1 cellular context compared by ENCODE assay signal in the genomic region with DNA sequence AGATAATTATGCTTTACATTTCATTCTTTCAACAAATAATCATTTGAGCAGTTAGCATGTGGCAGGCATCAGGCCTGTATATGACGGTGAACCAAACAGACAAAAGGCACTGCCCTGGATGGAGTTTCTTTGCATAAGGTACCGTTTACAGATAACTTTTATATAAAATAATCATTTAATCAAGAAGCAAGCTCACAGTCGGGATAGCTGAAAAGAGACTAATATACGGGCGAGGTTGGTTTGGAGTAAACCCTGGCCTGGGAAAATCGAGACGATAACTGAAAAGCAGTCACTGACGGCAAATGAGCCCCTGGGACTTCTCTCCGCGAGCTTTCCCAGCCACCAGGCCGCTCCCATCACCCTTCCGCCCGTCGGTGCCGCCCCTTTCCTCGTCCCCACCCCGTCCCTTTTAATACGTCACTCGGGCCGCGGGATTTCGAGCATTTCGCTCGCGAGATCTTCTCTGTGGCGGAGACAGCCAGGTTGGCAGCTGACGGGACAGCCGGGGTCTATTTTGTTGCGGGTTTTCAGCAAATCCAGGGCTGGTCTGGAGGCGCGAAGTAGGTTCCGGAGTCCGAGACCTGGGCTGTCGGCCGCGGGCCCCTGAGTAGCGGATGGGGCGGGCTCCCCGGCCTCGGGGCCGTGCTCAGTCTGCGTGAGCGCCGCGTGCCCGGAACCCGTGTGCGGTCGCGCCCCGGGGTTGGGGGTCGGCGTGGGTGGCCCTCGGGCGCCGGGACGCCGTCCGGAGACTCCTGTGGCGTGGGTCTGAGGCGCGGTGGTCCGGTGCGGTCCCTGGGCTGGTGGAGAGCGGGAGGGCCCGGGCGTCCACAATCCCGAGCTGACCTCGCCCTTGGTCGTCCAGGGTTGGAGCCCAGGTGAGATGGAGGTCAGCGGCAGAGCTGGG.
TF ChIP-seq lines count a peak whose summit lies in the region.

A gene (plus strand): TSS at position 462 of the 904 bp plus-strand sequence. CDS start 703 bp downstream, outside the sequence.

TF ChIP-seq in GM12878, 131 proteins besides CTCF, POLR2A, EP300 and RAD21 (continued from another document and continues in another):
- TF ChIP-seq, protein P1, sequence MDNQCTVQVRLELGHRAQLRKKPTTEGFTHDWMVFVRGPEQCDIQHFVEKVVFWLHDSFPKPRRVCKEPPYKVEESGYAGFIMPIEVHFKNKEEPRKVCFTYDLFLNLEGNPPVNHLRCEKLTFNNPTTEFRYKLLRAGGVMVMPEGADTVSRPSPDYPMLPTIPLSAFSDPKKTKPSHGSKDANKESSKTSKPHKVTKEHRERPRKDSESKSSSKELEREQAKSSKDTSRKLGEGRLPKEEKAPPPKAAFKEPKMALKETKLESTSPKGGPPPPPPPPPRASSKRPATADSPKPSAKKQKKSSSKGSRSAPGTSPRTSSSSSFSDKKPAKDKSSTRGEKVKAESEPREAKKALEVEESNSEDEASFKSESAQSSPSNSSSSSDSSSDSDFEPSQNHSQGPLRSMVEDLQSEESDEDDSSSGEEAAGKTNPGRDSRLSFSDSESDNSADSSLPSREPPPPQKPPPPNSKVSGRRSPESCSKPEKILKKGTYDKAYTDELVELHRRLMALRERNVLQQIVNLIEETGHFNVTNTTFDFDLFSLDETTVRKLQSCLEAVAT (IDR thresholded peaks at IDR 0.05): 0 out of 2 replicates have a peak, but pooled peaks have one; percentile 35
- no peak for TF ChIP-seq TBL1XR1 (IDR thresholded peaks at IDR 0.05; ENCODE audit: low read depth, low read length)
- TF ChIP-seq, protein P2, sequence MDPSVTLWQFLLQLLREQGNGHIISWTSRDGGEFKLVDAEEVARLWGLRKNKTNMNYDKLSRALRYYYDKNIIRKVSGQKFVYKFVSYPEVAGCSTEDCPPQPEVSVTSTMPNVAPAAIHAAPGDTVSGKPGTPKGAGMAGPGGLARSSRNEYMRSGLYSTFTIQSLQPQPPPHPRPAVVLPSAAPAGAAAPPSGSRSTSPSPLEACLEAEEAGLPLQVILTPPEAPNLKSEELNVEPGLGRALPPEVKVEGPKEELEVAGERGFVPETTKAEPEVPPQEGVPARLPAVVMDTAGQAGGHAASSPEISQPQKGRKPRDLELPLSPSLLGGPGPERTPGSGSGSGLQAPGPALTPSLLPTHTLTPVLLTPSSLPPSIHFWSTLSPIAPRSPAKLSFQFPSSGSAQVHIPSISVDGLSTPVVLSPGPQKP (IDR thresholded peaks at IDR 0.05; ENCODE audit: low read depth, low read length): no peak; the same call in 1 of the 2 replicates
- TF ChIP-seq, protein P3, sequence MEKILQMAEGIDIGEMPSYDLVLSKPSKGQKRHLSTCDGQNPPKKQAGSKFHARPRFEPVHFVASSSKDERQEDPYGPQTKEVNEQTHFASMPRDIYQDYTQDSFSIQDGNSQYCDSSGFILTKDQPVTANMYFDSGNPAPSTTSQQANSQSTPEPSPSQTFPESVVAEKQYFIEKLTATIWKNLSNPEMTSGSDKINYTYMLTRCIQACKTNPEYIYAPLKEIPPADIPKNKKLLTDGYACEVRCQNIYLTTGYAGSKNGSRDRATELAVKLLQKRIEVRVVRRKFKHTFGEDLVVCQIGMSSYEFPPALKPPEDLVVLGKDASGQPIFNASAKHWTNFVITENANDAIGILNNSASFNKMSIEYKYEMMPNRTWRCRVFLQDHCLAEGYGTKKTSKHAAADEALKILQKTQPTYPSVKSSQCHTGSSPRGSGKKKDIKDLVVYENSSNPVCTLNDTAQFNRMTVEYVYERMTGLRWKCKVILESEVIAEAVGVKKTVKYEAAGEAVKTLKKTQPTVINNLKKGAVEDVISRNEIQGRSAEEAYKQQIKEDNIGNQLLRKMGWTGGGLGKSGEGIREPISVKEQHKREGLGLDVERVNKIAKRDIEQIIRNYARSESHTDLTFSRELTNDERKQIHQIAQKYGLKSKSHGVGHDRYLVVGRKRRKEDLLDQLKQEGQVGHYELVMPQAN (conservative IDR thresholded peaks at IDR 0.05): peak; percentile 86
- TF ChIP-seq HDAC2 (IDR thresholded peaks at IDR 0.05): no peak
- TF ChIP-seq RCOR1 (conservative IDR thresholded peaks at IDR 0.05; ENCODE audit: low read depth, low read length): 0 out of 2 replicates have a peak, but pooled peaks have one; percentile 26
- peak; percentile 39 for TF ChIP-seq HCFC1 (IDR thresholded peaks at IDR 0.05; ENCODE audit: low read length)
- TF ChIP-seq SUPT20H (IDR thresholded peaks at IDR 0.05; ENCODE audit: borderline replicate concordance, control insufficient read depth, low read depth, low read length): no peak
- no peak for TF ChIP-seq MYC (IDR thresholded peaks at IDR 0.05; ENCODE audit: insufficient read depth, insufficient read length, insufficient replicate concordance, low read length, severe bottlenecking)
- TF ChIP-seq, protein P4, sequence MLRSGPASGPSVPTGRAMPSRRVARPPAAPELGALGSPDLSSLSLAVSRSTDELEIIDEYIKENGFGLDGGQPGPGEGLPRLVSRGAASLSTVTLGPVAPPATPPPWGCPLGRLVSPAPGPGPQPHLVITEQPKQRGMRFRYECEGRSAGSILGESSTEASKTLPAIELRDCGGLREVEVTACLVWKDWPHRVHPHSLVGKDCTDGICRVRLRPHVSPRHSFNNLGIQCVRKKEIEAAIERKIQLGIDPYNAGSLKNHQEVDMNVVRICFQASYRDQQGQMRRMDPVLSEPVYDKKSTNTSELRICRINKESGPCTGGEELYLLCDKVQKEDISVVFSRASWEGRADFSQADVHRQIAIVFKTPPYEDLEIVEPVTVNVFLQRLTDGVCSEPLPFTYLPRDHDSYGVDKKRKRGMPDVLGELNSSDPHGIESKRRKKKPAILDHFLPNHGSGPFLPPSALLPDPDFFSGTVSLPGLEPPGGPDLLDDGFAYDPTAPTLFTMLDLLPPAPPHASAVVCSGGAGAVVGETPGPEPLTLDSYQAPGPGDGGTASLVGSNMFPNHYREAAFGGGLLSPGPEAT (IDR thresholded peaks at IDR 0.05; ENCODE audit: low read depth): 0 out of 2 replicates have a peak, but pooled peaks have one; percentile 24
- TF ChIP-seq, protein P5, sequence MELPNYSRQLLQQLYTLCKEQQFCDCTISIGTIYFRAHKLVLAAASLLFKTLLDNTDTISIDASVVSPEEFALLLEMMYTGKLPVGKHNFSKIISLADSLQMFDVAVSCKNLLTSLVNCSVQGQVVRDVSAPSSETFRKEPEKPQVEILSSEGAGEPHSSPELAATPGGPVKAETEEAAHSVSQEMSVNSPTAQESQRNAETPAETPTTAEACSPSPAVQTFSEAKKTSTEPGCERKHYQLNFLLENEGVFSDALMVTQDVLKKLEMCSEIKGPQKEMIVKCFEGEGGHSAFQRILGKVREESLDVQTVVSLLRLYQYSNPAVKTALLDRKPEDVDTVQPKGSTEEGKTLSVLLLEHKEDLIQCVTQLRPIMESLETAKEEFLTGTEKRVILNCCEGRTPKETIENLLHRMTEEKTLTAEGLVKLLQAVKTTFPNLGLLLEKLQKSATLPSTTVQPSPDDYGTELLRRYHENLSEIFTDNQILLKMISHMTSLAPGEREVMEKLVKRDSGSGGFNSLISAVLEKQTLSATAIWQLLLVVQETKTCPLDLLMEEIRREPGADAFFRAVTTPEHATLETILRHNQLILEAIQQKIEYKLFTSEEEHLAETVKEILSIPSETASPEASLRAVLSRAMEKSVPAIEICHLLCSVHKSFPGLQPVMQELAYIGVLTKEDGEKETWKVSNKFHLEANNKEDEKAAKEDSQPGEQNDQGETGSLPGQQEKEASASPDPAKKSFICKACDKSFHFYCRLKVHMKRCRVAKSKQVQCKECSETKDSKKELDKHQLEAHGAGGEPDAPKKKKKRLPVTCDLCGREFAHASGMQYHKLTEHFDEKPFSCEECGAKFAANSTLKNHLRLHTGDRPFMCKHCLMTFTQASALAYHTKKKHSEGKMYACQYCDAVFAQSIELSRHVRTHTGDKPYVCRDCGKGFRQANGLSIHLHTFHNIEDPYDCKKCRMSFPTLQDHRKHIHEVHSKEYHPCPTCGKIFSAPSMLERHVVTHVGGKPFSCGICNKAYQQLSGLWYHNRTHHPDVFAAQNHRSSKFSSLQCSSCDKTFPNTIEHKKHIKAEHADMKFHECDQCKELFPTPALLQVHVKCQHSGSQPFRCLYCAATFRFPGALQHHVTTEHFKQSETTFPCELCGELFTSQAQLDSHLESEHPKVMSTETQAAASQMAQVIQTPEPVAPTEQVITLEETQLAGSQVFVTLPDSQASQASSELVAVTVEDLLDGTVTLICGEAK (IDR thresholded peaks at IDR 0.05; ENCODE audit: borderline replicate concordance): no peak; the same call in 1 of the 2 replicates
- TF ChIP-seq FOXM1 (IDR thresholded peaks at IDR 0.05; ENCODE audit: low read depth, low read length): no peak
- TF ChIP-seq, protein P6, sequence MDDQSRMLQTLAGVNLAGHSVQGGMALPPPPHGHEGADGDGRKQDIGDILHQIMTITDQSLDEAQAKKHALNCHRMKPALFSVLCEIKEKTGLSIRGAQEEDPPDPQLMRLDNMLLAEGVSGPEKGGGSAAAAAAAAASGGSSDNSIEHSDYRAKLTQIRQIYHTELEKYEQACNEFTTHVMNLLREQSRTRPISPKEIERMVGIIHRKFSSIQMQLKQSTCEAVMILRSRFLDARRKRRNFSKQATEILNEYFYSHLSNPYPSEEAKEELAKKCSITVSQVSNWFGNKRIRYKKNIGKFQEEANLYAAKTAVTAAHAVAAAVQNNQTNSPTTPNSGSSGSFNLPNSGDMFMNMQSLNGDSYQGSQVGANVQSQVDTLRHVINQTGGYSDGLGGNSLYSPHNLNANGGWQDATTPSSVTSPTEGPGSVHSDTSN (IDR thresholded peaks at IDR 0.05; ENCODE audit: insufficient replicate concordance, low read depth, low read length): peak; percentile 36
- no peak for TF ChIP-seq ZNF622 (IDR thresholded peaks at IDR 0.05)
- TF ChIP-seq CBFB (IDR thresholded peaks at IDR 0.05; ENCODE audit: low read depth): peak; percentile 71
- 0 out of 2 replicates have a peak, but pooled peaks have one; percentile 40 for TF ChIP-seq ASH2L (IDR thresholded peaks at IDR 0.05; ENCODE audit: borderline replicate concordance, low read depth)
- TF ChIP-seq FOXK2 (IDR thresholded peaks at IDR 0.05): no peak
- 0 out of 2 replicates have a peak, but pooled peaks have one; percentile 24 for TF ChIP-seq RFX5 (IDR thresholded peaks at IDR 0.05; ENCODE audit: low read depth, low read length)
- TF ChIP-seq TCF7 (IDR thresholded peaks at IDR 0.05; ENCODE audit: borderline replicate concordance): no peak
- TF ChIP-seq RB1 (IDR thresholded peaks at IDR 0.05; ENCODE audit: borderline replicate concordance): peak; percentile 59; the same call in 1 of the 2 replicates
- TF ChIP-seq PML (IDR thresholded peaks at IDR 0.05; ENCODE audit: low read length): 0 out of 2 replicates have a peak, but pooled peaks have one; percentile 71
- TF ChIP-seq GABPA (IDR thresholded peaks at IDR 0.05; ENCODE audit: low read depth): no peak
- no peak for TF ChIP-seq CBX3 (IDR thresholded peaks at IDR 0.05; ENCODE audit: borderline replicate concordance, low read depth)
- TF ChIP-seq YY1 (IDR thresholded peaks at IDR 0.05; ENCODE audit: low read depth, low read length): peak; percentile 59
- peak; percentile 38; the same call in 1 of the 2 replicates for TF ChIP-seq CHD1 (IDR thresholded peaks at IDR 0.05; ENCODE audit: low read depth, low read length)
- TF ChIP-seq, protein P7, sequence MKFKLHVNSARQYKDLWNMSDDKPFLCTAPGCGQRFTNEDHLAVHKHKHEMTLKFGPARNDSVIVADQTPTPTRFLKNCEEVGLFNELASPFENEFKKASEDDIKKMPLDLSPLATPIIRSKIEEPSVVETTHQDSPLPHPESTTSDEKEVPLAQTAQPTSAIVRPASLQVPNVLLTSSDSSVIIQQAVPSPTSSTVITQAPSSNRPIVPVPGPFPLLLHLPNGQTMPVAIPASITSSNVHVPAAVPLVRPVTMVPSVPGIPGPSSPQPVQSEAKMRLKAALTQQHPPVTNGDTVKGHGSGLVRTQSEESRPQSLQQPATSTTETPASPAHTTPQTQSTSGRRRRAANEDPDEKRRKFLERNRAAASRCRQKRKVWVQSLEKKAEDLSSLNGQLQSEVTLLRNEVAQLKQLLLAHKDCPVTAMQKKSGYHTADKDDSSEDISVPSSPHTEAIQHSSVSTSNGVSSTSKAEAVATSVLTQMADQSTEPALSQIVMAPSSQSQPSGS (IDR thresholded peaks at IDR 0.05; ENCODE audit: low read length): no peak; the same call in 1 of the 2 replicates
- TF ChIP-seq, protein P8, sequence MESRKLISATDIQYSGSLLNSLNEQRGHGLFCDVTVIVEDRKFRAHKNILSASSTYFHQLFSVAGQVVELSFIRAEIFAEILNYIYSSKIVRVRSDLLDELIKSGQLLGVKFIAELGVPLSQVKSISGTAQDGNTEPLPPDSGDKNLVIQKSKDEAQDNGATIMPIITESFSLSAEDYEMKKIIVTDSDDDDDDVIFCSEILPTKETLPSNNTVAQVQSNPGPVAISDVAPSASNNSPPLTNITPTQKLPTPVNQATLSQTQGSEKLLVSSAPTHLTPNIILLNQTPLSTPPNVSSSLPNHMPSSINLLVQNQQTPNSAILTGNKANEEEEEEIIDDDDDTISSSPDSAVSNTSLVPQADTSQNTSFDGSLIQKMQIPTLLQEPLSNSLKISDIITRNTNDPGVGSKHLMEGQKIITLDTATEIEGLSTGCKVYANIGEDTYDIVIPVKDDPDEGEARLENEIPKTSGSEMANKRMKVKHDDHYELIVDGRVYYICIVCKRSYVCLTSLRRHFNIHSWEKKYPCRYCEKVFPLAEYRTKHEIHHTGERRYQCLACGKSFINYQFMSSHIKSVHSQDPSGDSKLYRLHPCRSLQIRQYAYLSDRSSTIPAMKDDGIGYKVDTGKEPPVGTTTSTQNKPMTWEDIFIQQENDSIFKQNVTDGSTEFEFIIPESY (IDR thresholded peaks at IDR 0.05): no peak
- TF ChIP-seq, protein P9, sequence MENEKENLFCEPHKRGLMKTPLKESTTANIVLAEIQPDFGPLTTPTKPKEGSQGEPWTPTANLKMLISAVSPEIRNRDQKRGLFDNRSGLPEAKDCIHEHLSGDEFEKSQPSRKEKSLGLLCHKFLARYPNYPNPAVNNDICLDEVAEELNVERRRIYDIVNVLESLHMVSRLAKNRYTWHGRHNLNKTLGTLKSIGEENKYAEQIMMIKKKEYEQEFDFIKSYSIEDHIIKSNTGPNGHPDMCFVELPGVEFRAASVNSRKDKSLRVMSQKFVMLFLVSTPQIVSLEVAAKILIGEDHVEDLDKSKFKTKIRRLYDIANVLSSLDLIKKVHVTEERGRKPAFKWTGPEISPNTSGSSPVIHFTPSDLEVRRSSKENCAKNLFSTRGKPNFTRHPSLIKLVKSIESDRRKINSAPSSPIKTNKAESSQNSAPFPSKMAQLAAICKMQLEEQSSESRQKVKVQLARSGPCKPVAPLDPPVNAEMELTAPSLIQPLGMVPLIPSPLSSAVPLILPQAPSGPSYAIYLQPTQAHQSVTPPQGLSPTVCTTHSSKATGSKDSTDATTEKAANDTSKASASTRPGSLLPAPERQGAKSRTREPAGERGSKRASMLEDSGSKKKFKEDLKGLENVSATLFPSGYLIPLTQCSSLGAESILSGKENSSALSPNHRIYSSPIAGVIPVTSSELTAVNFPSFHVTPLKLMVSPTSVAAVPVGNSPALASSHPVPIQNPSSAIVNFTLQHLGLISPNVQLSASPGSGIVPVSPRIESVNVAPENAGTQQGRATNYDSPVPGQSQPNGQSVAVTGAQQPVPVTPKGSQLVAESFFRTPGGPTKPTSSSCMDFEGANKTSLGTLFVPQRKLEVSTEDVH (IDR thresholded peaks at IDR 0.05; ENCODE audit: low read depth, partially characterized antibody): no peak
- TF ChIP-seq DPF2 (IDR thresholded peaks at IDR 0.05): peak; percentile 73
- no peak for TF ChIP-seq TARDBP (IDR thresholded peaks at IDR 0.05; ENCODE audit: borderline replicate concordance)
- no peak for TF ChIP-seq MYB (IDR thresholded peaks at IDR 0.05; ENCODE audit: borderline replicate concordance, low read depth, low read length)
